25 cellular contexts compared by ENCODE assay signal in genomic region chr4:31194823-31195222, GRCh38.
DNase-seq lines count a peak whose midpoint lies in the region; TF ChIP-seq lines count a peak whose summit lies in the region.
"Had no signal": no experiment of that assay in that cellular context is flagged by ENCODE, and none has a peak within 500 bp of the region (broad histone marks: within the 10 kb centered on the region; RNA-seq: fewer than 3 reads in every experiment).

No MANE protein-coding gene starts in this region.

- H3K27ac ChIP-seq in 22Rv1, result peak overlapping the region; percentile 66
- H3K27ac ChIP-seq: A549, breast epithelium, epithelial cell of prostate, heart left ventricle, parathyroid adenoma, spleen had no signal

- TF ChIP-seq CTCF in 22Rv1 (IDR thresholded peaks at IDR 0.05) (no peak), choroid plexus epithelial cell (conservative IDR thresholded peaks at IDR 0.05; ENCODE audit: low read depth, low read length) (no peak)

- peak in 2 of 3 experiments; percentile 40 to 91 for DNase-seq in NCI-H1417 (lab: John Stamatoyannopoulos, UW)
- DNase-seq in NCI-H345 treated with DMSO at 0.1 percent for 48 hours (lab: John Stamatoyannopoulos, UW; ENCODE audit: unreplicated experiment), result peak; percentile 32
- DNase-seq in choroid plexus epithelial cell (ENCODE audit: low read depth), result peak; percentile 22
- DNase-seq in activated CD4-positive, CD25-positive, alpha-beta regulatory T cell (lab: John Stamatoyannopoulos, UW), result no peak
- no peak for DNase-seq in anterior cingulate cortex (lab: John Stamatoyannopoulos, UW)
- DNase-seq in NCI-H82 (lab: John Stamatoyannopoulos, UW), result no peak
- no peak for DNase-seq in effector CD8-positive, alpha-beta T cell (lab: John Stamatoyannopoulos, UW)
- DNase-seq: activated CD4-positive, alpha-beta T cell treated with anti-CD3 and anti-CD28 coated beads, Interleukin-2, amount 10 ng/mL, durations not matched to agents 7 days and 5 days; DND-41; effector CD4-positive, alpha-beta T cell; foreskin fibroblast; heart left ventricle; HFFc6; NCI-H1048; right cardiac atrium; spleen; stimulated activated CD4-positive, alpha-beta T cell treated with anti-CD3 and anti-CD28 coated beads, Interleukin-2, amount 100 ng/mL, for 24 hours; stimulated activated naive CD8-positive, alpha-beta T cell treated with anti-CD3 and anti-CD28 coated beads, Interleukin-15, Interleukin-2, amounts not matched to agents 100 U/mL and 50 U/mL, for 24 hours; T-helper 1 cell had no signal

- H3K4me3 ChIP-seq in choroid plexus epithelial cell (ENCODE audit: low read depth, low read length), result no peak overlapping the region
- H3K4me3 ChIP-seq: A549, breast epithelium, GM23338, heart left ventricle, spleen had no signal

Comparison
In these comparisons a context has a peak if more than half of its experiments do, and no peak if none do; other contexts are left out.
1. DNase-seq: peak in NCI-H1417 (2 of 3), NCI-H345 treated with DMSO at 0.1 percent for 48 hours (single experiment) and choroid plexus epithelial cell (single experiment); none in activated CD4-positive, CD25-positive, alpha-beta regulatory T cell (0 of 4), anterior cingulate cortex (0 of 58), NCI-H82 (single experiment) and effector CD8-positive, alpha-beta T cell (single experiment).